ENCODE assay signal across 17 cellular contexts in the genomic region with DNA sequence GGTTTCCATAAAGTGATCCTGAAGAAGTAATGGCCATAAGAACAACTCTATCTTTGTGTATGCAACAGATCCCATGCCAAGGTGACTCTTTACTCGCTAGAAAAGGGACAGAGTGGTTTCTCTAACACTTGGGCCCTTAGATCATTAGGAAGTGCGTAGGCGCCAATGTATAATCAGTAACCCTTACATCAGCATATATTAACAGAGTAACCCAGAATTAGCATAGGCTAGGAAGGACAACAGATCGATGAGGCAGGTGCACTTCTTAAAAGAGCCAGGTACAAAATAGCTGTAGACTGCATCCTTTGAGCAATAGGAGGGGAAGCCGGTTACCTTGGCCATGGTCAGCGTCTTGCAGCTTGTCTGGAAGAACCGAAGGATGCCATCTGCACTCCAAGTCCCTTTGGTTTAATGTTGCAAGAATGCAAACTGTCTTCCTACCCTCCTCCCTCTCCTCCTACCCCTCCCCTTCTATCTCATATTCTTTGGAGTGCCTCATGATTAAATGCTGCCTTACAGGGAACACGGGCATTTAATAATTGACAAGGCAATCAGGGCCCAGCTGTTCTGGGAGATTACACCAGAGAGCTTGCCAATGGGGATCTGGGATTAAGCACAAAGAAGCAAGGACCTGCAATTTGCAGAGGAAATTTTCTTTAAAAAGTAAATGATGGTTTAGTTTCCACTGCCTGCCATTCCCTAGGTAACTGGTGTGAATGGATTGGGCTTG. TPM values are rescaled to one million over a fixed set of nuclear protein-coding genes. Genes with fewer than 3 reads are reported as not detected.
DNase-seq lines count a peak whose midpoint lies in the region; ATAC-seq and TF ChIP-seq lines count a peak whose summit lies in the region.
"Had no signal": no experiment of that assay in that cellular context is flagged by ENCODE, and none has a peak within 500 bp of the region (broad histone marks: within the 10 kb centered on the region; RNA-seq: fewer than 3 reads in every experiment).

No MANE protein-coding gene starts in this region.

- no peak overlapping the region for H3K9ac ChIP-seq in MM.1S (ENCODE audit: low read length)

- ATAC-seq in HG03460 (IDR thresholded peaks at IDR 0.05; ENCODE audit: unreplicated experiment): no peak
- ATAC-seq: activated naive CD4-positive, alpha-beta T cell treated with anti-CD3 and anti-CD28 coated beads, Interleukin-2, amount 50 U/mL, for 72 hours; left lung; upper lobe of right lung had no signal

- peaks cover 63% of the 10 kb centered on the region for H3K4me1 ChIP-seq in MM.1S (ENCODE audit: low read length)

- no peak overlapping the region for H3K4me3 ChIP-seq in MM.1S (ENCODE audit: low read length)
- H3K4me3 ChIP-seq: left lung, upper lobe of right lung had no signal

- peaks cover 17% of the 10 kb centered on the region for H3F3A ChIP-seq in MM.1S (ENCODE audit: insufficient read depth, low read length)

- no peak overlapping the region for H3K27ac ChIP-seq in MM.1S (ENCODE audit: low read length)
- H3K27ac ChIP-seq: 22Rv1, left lung, upper lobe of right lung had no signal

- DNase-seq in DMS 273 (lab: John Stamatoyannopoulos, UW; ENCODE audit: unreplicated experiment) (peak; percentile 41), DMS 273 treated with DMSO at 0.1 percent for 48 hours (lab: John Stamatoyannopoulos, UW) (no peak), MM.1S (no peak), retina (peak; percentile 21), CD1c-positive myeloid dendritic cell (ENCODE audit: extremely low spot score) (no peak), anterior cingulate cortex (lab: John Stamatoyannopoulos, UW) (no peak)
- DNase-seq: activated CD4-positive, alpha-beta T cell treated with anti-CD3 and anti-CD28 coated beads, Interleukin-2, amount 10 ng/mL, durations not matched to agents 24 days and 14 days; left lung; NCI-H146; Right ventricle myocardium superior; stimulated activated CD4-positive, alpha-beta T cell treated with anti-CD3 and anti-CD28 coated beads, Interleukin-15, amount 100 ng/mL, for 24 hours; T-helper 1 cell; upper lobe of right lung had no signal

- H3K27me3 Mint-ChIP-seq in brain: peaks cover 7% of the 10 kb centered on the region
- H3K27me3 Mint-ChIP-seq: activated CD4-positive, alpha-beta T cell treated with anti-CD3 and anti-CD28 coated beads, Interleukin-2, amount 10 ng/mL, durations not matched to agents 24 days and 14 days had no signal

- 0 out of 2 replicates have a peak overlapping the region, but pooled peaks have one; percentile 37 for H3K4me2 ChIP-seq in MM.1S (ENCODE audit: low read depth, low read length)

- H4K20me1 ChIP-seq in MM.1S (ENCODE audit: insufficient read depth, low read length): no peaks in the 10 kb centered on the region

- no peaks in the 10 kb centered on the region for H3K27me3 ChIP-seq in MM.1S (replicated peaks; ENCODE audit: insufficient read depth, low read length)
- H3K27me3 ChIP-seq: left lung, upper lobe of right lung had no signal

- H3K9me3 ChIP-seq in MM.1S (replicated peaks; ENCODE audit: insufficient read depth, low read length): no peaks in the 10 kb centered on the region
- H3K9me3 ChIP-seq: left lung, upper lobe of right lung had no signal

- no peak overlapping the region for H2AFZ ChIP-seq in MM.1S (ENCODE audit: low read length)

- H3K36me3 Mint-ChIP-seq in brain: no peaks in the 10 kb centered on the region
- H3K36me3 Mint-ChIP-seq: activated naive CD4-positive, alpha-beta T cell treated with anti-CD3 and anti-CD28 coated beads, Interleukin-2, amount 50 U/mL, for 72 hours had no signal

- peaks cover 82% of the 10 kb centered on the region for H3K4me1 Mint-ChIP-seq in brain

- H3K27ac Mint-ChIP-seq in brain: peak overlapping the region in 4 of 5 experiments; percentile 73 to 92 (median 86)
- H3K27ac Mint-ChIP-seq: activated CD4-positive, alpha-beta T cell treated with anti-CD3 and anti-CD28 coated beads, Interleukin-2, amount 10 ng/mL, durations not matched to agents 24 days and 14 days; activated naive CD4-positive, alpha-beta T cell treated with anti-CD3 and anti-CD28 coated beads, Interleukin-2, amount 50 U/mL, for 72 hours had no signal

- H3K9me2 ChIP-seq in MM.1S (replicated peaks; ENCODE audit: insufficient read depth, low read length): no peaks in the 10 kb centered on the region

- H3K36me3 ChIP-seq in MM.1S (replicated peaks; ENCODE audit: insufficient read depth, low read length): no peaks in the 10 kb centered on the region
- H3K36me3 ChIP-seq: left lung, upper lobe of right lung had no signal

- no peak for TF ChIP-seq CTCF in MM.1S (IDR thresholded peaks at IDR 0.05; ENCODE audit: low read length)
- no peak for TF ChIP-seq CTCF in brain (conservative IDR thresholded peaks at IDR 0.05)

- peaks cover 0 to 2% (median 0%) of the 10 kb centered on the region in 5 experiments for H3K9me3 Mint-ChIP-seq in brain
- H3K9me3 Mint-ChIP-seq: activated CD4-positive, alpha-beta T cell treated with anti-CD3 and anti-CD28 coated beads, Interleukin-2, amount 10 ng/mL, durations not matched to agents 24 days and 14 days; activated naive CD4-positive, alpha-beta T cell treated with anti-CD3 and anti-CD28 coated beads, Interleukin-2, amount 50 U/mL, for 72 hours had no signal

- no peaks in the 10 kb centered on the region for H3K79me2 ChIP-seq in MM.1S (ENCODE audit: low read length)

- peak overlapping the region in 2 of 5 experiments; percentile 7 to 37 for H3K4me3 Mint-ChIP-seq in brain
- H3K4me3 Mint-ChIP-seq: activated CD4-positive, alpha-beta T cell treated with anti-CD3 and anti-CD28 coated beads, Interleukin-2, amount 10 ng/mL, durations not matched to agents 24 days and 14 days had no signal

RNA-seq across cellular contexts. Expression of a gene that starts 8.0 kb away (rescaled TPM):
- not detected for polyA plus RNA-seq in brain (ENCODE audit: insufficient read depth, low read depth, low replicate concordance)

RNA-seq across cellular contexts. Expression of a gene that starts 51.2 kb away (rescaled TPM):
- 17.1 TPM for polyA plus RNA-seq in brain (ENCODE audit: insufficient read depth, low read depth, low replicate concordance)

Comparison
In these comparisons a context has a peak if more than half of its experiments do, and no peak if none do; other contexts are left out.
1. DNase-seq: peak in DMS 273 (single experiment) and retina (single experiment); none in DMS 273 treated with DMSO at 0.1 percent for 48 hours (single experiment), MM.1S (single experiment), CD1c-positive myeloid dendritic cell (single experiment) and anterior cingulate cortex (0 of 58).